ENCODE assay signal across 1 cellular context in the genomic region with DNA sequence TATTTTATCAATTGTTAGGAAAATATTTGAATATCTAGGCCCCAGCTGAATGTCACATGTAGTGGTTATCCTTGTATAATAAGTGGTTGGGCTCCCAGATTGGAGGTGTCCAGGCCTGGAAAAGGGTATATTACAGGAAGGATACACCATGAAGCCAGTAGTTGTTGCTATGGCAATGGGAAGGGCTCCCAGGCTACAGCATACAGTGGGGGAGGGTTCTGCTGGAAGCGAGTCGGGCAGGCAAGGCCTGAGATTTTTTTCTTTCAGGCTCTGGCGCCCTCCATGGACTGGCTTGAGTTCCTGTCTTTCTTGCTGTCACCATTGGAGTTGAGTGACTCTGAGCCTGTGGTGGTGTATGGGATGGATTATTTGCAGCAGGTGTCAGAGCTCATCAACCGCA.
TF ChIP-seq lines count a peak whose summit lies in the region.

No MANE protein-coding gene starts in this region.

TF ChIP-seq in GM12878, 131 proteins besides CTCF, POLR2A, EP300 and RAD21:
- TF ChIP-seq PAX5 (IDR thresholded peaks at IDR 0.05; ENCODE audit: borderline replicate concordance, low read depth, low read length) (no peak), KDM1A (IDR thresholded peaks at IDR 0.05; ENCODE audit: borderline replicate concordance) (no peak), SREBF1 (IDR thresholded peaks at IDR 0.05; ENCODE audit: low read length) (no peak), MTA2 (IDR thresholded peaks at IDR 0.05; ENCODE audit: low read depth) (no peak), PML (IDR thresholded peaks at IDR 0.05; ENCODE audit: low read length) (no peak)
